Comparison of ENCODE assay signal across 2 cellular contexts in genomic region chr6:43538986-43539385, GRCh38. TPM values are rescaled to one million over a fixed set of nuclear protein-coding genes. Genes with fewer than 3 reads are reported as not detected.
"Had no signal": no experiment of that assay in that cellular context is flagged by ENCODE, and none has a peak within 500 bp of the region (broad histone marks: within the 10 kb centered on the region; RNA-seq: fewer than 3 reads in every experiment).

No MANE protein-coding gene starts in this region.

RNA-seq across cellular contexts. Expression of gene LRRC73, which starts 28.8 kb away (rescaled TPM):
- total RNA-seq: ascending aorta, body of pancreas had no signal
